ENCODE assay signal across 29 cellular contexts in the genomic region with DNA sequence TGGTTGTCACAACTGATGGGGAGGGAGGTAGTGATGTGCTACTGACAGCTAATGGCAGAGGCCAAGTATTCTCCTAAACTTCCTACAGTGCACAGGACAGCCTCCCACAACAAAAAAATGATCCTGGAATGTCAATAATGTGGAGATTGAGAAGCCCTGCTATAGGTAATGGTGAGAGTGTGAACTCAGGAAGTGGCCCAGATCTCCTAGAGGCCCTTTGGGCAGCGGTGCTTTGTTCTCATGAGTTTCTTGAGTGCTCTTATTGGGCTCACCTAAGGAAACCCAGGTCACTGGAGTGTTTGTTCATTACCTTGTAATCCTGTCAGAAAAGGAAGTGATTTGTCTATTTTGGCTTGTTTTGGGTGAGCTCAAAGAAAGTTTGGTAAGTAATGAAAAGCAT. TPM values are rescaled to one million over a fixed set of nuclear protein-coding genes. Genes with fewer than 3 reads are reported as not detected.
"Had no signal": no experiment of that assay in that cellular context is flagged by ENCODE, and none has a peak within 500 bp of the region (broad histone marks: within the 10 kb centered on the region; RNA-seq: fewer than 3 reads in every experiment).

No MANE protein-coding gene starts in this region.

- H3K4me2 ChIP-seq: SK-N-SH had no signal

- H3K9me3 ChIP-seq: adrenal gland, Peyer's patch, SJCRH30, SK-N-SH had no signal

- H3K27me3 Mint-ChIP-seq: activated CD4-positive, alpha-beta T cell treated with anti-CD3 and anti-CD28 coated beads for 36 hours; activated naive CD8-positive, alpha-beta T cell treated with anti-CD3 and anti-CD28 coated beads, Interleukin-2, amount 10 ng/mL, durations not matched to agents 7 days and 5 days had no signal

- H3K27ac ChIP-seq: adrenal gland, Peyer's patch, RWPE1, SJCRH30, WERI-Rb-1 had no signal

- DNase-seq: activated CD4-positive, alpha-beta T cell treated with anti-CD3 and anti-CD28 coated beads for 36 hours; activated CD8-positive, alpha-beta memory T cell treated with anti-CD3 and anti-CD28 coated beads, Interleukin-2, amount 50 U/mL, for 48 hours; activated CD8-positive, alpha-beta T cell treated with anti-CD3 and anti-CD28 coated beads, Interleukin-2, amount 10 ng/mL, durations not matched to agents 7 days and 5 days; activated naive CD4-positive, alpha-beta T cell treated with anti-CD3 and anti-CD28 coated beads, Interleukin-2, amount 50 U/mL, for 16 hours; activated naive CD8-positive, alpha-beta T cell treated with anti-CD3 and anti-CD28 coated beads, Interleukin-2, amount 10 ng/mL, durations not matched to agents 7 days and 5 days; activated T-cell treated with anti-CD3 and anti-CD28 coated beads, Interleukin-2, amount 50 U/mL, for 1 hour; adrenal gland; anterior cingulate cortex; Karpas-422; NCI-H1105 treated with DMSO at 0.1 percent for 48 hours; NCI-H1436 treated with DMSO at 0.1 percent for 48 hours; NCI-H187; NCI-H2081 treated with DMSO at 0.1 percent for 48 hours; NCI-H2171 treated with DMSO at 0.1 percent for 48 hours; NCI-H226; NCI-H526; NCI-H774; NK-92 treated with Interleukin-12 subunit alpha and Interleukin-12 subunit beta, amount 100 ng/mL, for 24 hours; OCI-M1; Peyer's patch; Right ventricle myocardium superior; SJCRH30; SK-N-SH; T-helper 1 cell; WERI-Rb-1 had no signal

- H3K4me3 Mint-ChIP-seq: activated CD4-positive, alpha-beta T cell treated with anti-CD3 and anti-CD28 coated beads for 36 hours; activated CD8-positive, alpha-beta T cell treated with anti-CD3 and anti-CD28 coated beads, Interleukin-2, amount 10 ng/mL, durations not matched to agents 7 days and 5 days; activated naive CD8-positive, alpha-beta T cell treated with anti-CD3 and anti-CD28 coated beads, Interleukin-2, amount 10 ng/mL, durations not matched to agents 7 days and 5 days had no signal

- H3K27me3 ChIP-seq: adrenal gland, Peyer's patch, SJCRH30 had no signal

- H3K9me3 Mint-ChIP-seq: activated naive CD8-positive, alpha-beta T cell treated with anti-CD3 and anti-CD28 coated beads, Interleukin-2, amount 10 ng/mL, durations not matched to agents 7 days and 5 days had no signal

- H3K4me3 ChIP-seq: adrenal gland, K562, Peyer's patch, SJCRH30 had no signal

- ATAC-seq: activated CD4-positive, alpha-beta T cell treated with anti-CD3 and anti-CD28 coated beads for 36 hours; activated CD8-positive, alpha-beta T cell treated with anti-CD3 and anti-CD28 coated beads, Interleukin-2, amount 10 ng/mL, durations not matched to agents 7 days and 5 days; K562 had no signal

- FAIRE-seq: K562 had no signal

- H3K9ac ChIP-seq: SK-N-SH had no signal

- H3K27ac Mint-ChIP-seq: activated CD4-positive, alpha-beta T cell treated with anti-CD3 and anti-CD28 coated beads for 36 hours; activated CD8-positive, alpha-beta T cell treated with anti-CD3 and anti-CD28 coated beads, Interleukin-2, amount 10 ng/mL, durations not matched to agents 7 days and 5 days; activated naive CD8-positive, alpha-beta T cell treated with anti-CD3 and anti-CD28 coated beads, Interleukin-2, amount 10 ng/mL, durations not matched to agents 7 days and 5 days had no signal

RNA-seq across cellular contexts. Expression of gene PLA2G2E, which starts 35.3 kb away (rescaled TPM):
- total RNA-seq: activated CD4-positive, alpha-beta T cell treated with anti-CD3 and anti-CD28 coated beads for 36 hours; activated CD8-positive, alpha-beta T cell treated with anti-CD3 and anti-CD28 coated beads, Interleukin-2, amount 10 ng/mL, durations not matched to agents 7 days and 5 days; activated naive CD8-positive, alpha-beta T cell treated with anti-CD3 and anti-CD28 coated beads, Interleukin-2, amount 10 ng/mL, durations not matched to agents 7 days and 5 days; adrenal gland; K562; NCI-H460; Peyer's patch; Right ventricle myocardium superior; SJCRH30; T-helper 2 cell treated with Interferon-gamma antibody and Interleukin-4, amounts not matched to agents 100 ng/mL and 5 ng/mL, for 36 hours had no signal
- polyA plus RNA-seq: adrenal gland, K562, SK-N-SH had no signal
